ENCODE assay signal across 2 cellular contexts in genomic region chr4:55857586-55857985, GRCh38.
TF ChIP-seq lines count a peak whose summit lies in the region.

No MANE protein-coding gene starts in this region.

TF ChIP-seq in SK-N-SH, 30 proteins besides CTCF, POLR2A, EP300 and RAD21 (continued from another document):
- TF ChIP-seq ZBTB33 (IDR thresholded peaks at IDR 0.05; ENCODE audit: borderline replicate concordance, low read depth) (no peak), TAF1 (IDR thresholded peaks at IDR 0.05; ENCODE audit: borderline replicate concordance, low read depth, low read length) (no peak), FOXJ3 (CRISPR knock-in tag; IDR thresholded peaks at IDR 0.05) (no peak), JUND (IDR thresholded peaks at IDR 0.05) (no peak), MEF2A (IDR thresholded peaks at IDR 0.05; ENCODE audit: borderline replicate concordance, low read depth) (no peak), POLR2AphosphoS5 (IDR thresholded peaks at IDR 0.05; ENCODE audit: low read depth, low read length) (no peak), GABPA (IDR thresholded peaks at IDR 0.05; ENCODE audit: low read depth) (no peak), MXI1 (IDR thresholded peaks at IDR 0.05; ENCODE audit: low read depth, low read length) (no peak), EZH2phosphoT487 (IDR thresholded peaks at IDR 0.05; ENCODE audit: borderline replicate concordance, low read depth) (no peak)
- TF ChIP-seq, protein P1, sequence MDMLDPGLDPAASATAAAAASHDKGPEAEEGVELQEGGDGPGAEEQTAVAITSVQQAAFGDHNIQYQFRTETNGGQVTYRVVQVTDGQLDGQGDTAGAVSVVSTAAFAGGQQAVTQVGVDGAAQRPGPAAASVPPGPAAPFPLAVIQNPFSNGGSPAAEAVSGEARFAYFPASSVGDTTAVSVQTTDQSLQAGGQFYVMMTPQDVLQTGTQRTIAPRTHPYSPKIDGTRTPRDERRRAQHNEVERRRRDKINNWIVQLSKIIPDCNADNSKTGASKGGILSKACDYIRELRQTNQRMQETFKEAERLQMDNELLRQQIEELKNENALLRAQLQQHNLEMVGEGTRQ (IDR thresholded peaks at IDR 0.05; ENCODE audit: borderline replicate concordance, low read depth, low read length): no peak

TF ChIP-seq in SK-N-SH treated with all-trans-retinoic acid at 6 μM for 48 hours, 23 proteins besides CTCF, POLR2A, EP300 and RAD21 (continued from another document):
- TF ChIP-seq, protein P2, sequence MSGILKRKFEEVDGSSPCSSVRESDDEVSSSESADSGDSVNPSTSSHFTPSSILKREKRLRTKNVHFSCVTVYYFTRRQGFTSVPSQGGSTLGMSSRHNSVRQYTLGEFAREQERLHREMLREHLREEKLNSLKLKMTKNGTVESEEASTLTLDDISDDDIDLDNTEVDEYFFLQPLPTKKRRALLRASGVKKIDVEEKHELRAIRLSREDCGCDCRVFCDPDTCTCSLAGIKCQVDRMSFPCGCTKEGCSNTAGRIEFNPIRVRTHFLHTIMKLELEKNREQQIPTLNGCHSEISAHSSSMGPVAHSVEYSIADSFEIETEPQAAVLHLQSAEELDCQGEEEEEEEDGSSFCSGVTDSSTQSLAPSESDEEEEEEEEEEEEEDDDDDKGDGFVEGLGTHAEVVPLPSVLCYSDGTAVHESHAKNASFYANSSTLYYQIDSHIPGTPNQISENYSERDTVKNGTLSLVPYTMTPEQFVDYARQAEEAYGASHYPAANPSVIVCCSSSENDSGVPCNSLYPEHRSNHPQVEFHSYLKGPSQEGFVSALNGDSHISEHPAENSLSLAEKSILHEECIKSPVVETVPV (CRISPR knock-in tag; IDR thresholded peaks at IDR 0.05): no peak
- TF ChIP-seq ISL1 (CRISPR knock-in tag; IDR thresholded peaks at IDR 0.05) (no peak), GLIS3 (CRISPR knock-in tag; IDR thresholded peaks at IDR 0.05) (no peak), ZNF8 (CRISPR knock-in tag; IDR thresholded peaks at IDR 0.05) (no peak; the same call in 1 of the 2 replicates), ZNF565 (CRISPR knock-in tag; conservative IDR thresholded peaks at IDR 0.05; ENCODE audit: low read depth) (no peak), ZFP3 (CRISPR knock-in tag; IDR thresholded peaks at IDR 0.05) (no peak)
- TF ChIP-seq, protein P3, sequence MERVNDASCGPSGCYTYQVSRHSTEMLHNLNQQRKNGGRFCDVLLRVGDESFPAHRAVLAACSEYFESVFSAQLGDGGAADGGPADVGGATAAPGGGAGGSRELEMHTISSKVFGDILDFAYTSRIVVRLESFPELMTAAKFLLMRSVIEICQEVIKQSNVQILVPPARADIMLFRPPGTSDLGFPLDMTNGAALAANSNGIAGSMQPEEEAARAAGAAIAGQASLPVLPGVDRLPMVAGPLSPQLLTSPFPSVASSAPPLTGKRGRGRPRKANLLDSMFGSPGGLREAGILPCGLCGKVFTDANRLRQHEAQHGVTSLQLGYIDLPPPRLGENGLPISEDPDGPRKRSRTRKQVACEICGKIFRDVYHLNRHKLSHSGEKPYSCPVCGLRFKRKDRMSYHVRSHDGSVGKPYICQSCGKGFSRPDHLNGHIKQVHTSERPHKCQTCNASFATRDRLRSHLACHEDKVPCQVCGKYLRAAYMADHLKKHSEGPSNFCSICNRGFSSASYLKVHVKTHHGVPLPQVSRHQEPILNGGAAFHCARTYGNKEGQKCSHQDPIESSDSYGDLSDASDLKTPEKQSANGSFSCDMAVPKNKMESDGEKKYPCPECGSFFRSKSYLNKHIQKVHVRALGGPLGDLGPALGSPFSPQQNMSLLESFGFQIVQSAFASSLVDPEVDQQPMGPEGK (CRISPR knock-in tag; IDR thresholded peaks at IDR 0.05; ENCODE audit: borderline replicate concordance): no peak
